Comparison of ENCODE assay signal across 20 cellular contexts in genomic region chr21:34180406-34180805, GRCh38.
A peak's percentile ranks its signal among the peaks of the same experiment; 100 is the strongest.
DNase-seq lines count a peak whose midpoint lies in the region; ATAC-seq, FAIRE-seq and TF ChIP-seq lines count a peak whose summit lies in the region.
"Had no signal": no experiment of that assay in that cellular context is flagged by ENCODE, and none has a peak within 500 bp of the region (broad histone marks: within the 10 kb centered on the region; RNA-seq: fewer than 3 reads in every experiment).

No MANE protein-coding gene starts in this region.

- DNase-seq in K562 (ENCODE audit: extremely low read depth in 1 of 4, low spot score in 3 of 4) (no peak), left ventricle myocardium inferior (no peak), neural crest cell (ENCODE audit: low read depth, low spot score) (no peak), tibial nerve (ENCODE audit: low spot score in 2 of 2) (no peak), NCI-H2029 treated with DMSO at 0.1 percent for 48 hours (lab: John Stamatoyannopoulos, UW) (no peak), NCI-H1105 treated with DMSO at 0.1 percent for 48 hours (lab: John Stamatoyannopoulos, UW) (no peak), sigmoid colon (no peak)
- DNase-seq: BE2C; GDM1; NCI-H1417 treated with DMSO at 0.1 percent for 48 hours; NCI-H2171; pancreas; small intestine; stimulated activated CD4-positive, alpha-beta T cell treated with anti-CD3 and anti-CD28 coated beads, Interleukin-4, amount 100 ng/mL, for 4 hours had no signal

- H3K9me3 Mint-ChIP-seq in neural crest cell, result peaks cover 3% of the 10 kb centered on the region

- FAIRE-seq in K562 (lab: Jason Lieb, UNC), result no peak
- FAIRE-seq: pancreas, small intestine had no signal

- intact Hi-C loops in K562 (cut with micrococcal nuclease) (no loop called here), left ventricle myocardium inferior (cut with micrococcal nuclease) (no loop called here), sigmoid colon (cut with DNase I) (no loop called here)

- H3K27ac Mint-ChIP-seq in neural crest cell (ENCODE audit: unreplicated experiment), result peak overlapping the region; percentile 52
- H3K27ac Mint-ChIP-seq: activated naive CD8-positive, alpha-beta T cell; activated T-helper 1 cell treated with anti-CD3 and anti-CD28 coated beads, Interleukin-12 subunit alpha, Interleukin-12 subunit beta, Interleukin-2, Interleukin-4 antibody, amounts not matched to agents 30 ng/mL and 10 ng/mL and 1 ng/mL, durations not matched to agents 14 hours and 24 hours and 36 hours had no signal

- H2AFZ ChIP-seq in K562 (ENCODE audit: low read depth, low read length), result no peak overlapping the region
- H2AFZ ChIP-seq: hepatocyte had no signal

- no peak for TF ChIP-seq EP300 in K562 (IDR thresholded peaks at IDR 0.05; ENCODE audit: low read length)
- no peak for TF ChIP-seq EP300 in tibial nerve (IDR thresholded peaks at IDR 0.05)
- no peak for TF ChIP-seq EP300 in sigmoid colon (IDR thresholded peaks at IDR 0.05)

- H3K4me2 ChIP-seq in K562 (ENCODE audit: insufficient read depth, low read length), result no peak overlapping the region
- H3K4me2 ChIP-seq: hepatocyte had no signal

- TF ChIP-seq POLR2A in K562 (conservative IDR thresholded peaks at IDR 0.05) (no peak), tibial nerve (IDR thresholded peaks at IDR 0.05) (no peak), sigmoid colon (IDR thresholded peaks at IDR 0.05) (no peak)

- no peak for TF ChIP-seq RAD21 in K562 (CRISPR knock-in tag; conservative IDR thresholded peaks at IDR 0.05 in 1 of 2, IDR thresholded peaks at IDR 0.05 in 1 of 2)

- no peak overlapping the region for H3K9ac ChIP-seq in K562 (ENCODE audit: insufficient read depth in 1 of 2, low read depth in 2 of 2, low read length in 2 of 2)

- no peak overlapping the region for H3K27ac ChIP-seq in K562 (ENCODE audit: extremely low read depth, low read depth, low read length)
- peak overlapping the region; percentile 66 for H3K27ac ChIP-seq in left ventricle myocardium inferior (replicated peaks)
- H3K27ac ChIP-seq in tibial nerve, result peak overlapping the region; percentile 23 to 87 (median 62)
- H3K27ac ChIP-seq in sigmoid colon, result peak overlapping the region in 2 of 4 donors; percentile 22 to 32
- H3K27ac ChIP-seq: hepatocyte, pancreas, SJCRH30 had no signal

- TF ChIP-seq CTCF in K562 (IDR thresholded peaks at IDR 0.05 in 2 of 3, conservative IDR thresholded peaks at IDR 0.05 in 1 of 3; ENCODE audit: insufficient read depth in 2 of 3, low read depth in 1 of 3, low read length in 3 of 3), result no peak
- TF ChIP-seq CTCF in left ventricle myocardium inferior (IDR thresholded peaks at IDR 0.05; ENCODE audit: borderline replicate concordance), result no peak
- no peak for TF ChIP-seq CTCF in neural crest cell (conservative IDR thresholded peaks at IDR 0.05)
- TF ChIP-seq CTCF in tibial nerve (IDR thresholded peaks at IDR 0.05), result no peak
- no peak for TF ChIP-seq CTCF in sigmoid colon (IDR thresholded peaks at IDR 0.05)

- in situ Hi-C loops in K562 (cut with MboI), result no loop called here

- no peak overlapping the region for H3K4me3 ChIP-seq in K562
- H3K4me3 ChIP-seq in left ventricle myocardium inferior, result peak overlapping the region; percentile 34
- peak overlapping the region in 3 of 4 donors; percentile 15 to 28 (median 20) for H3K4me3 ChIP-seq in tibial nerve
- H3K4me3 ChIP-seq in sigmoid colon, result no peak overlapping the region
- H3K4me3 ChIP-seq: hepatocyte had no signal

- H3K79me2 ChIP-seq in K562 (ENCODE audit: control insufficient read depth, insufficient read depth, low read length), result no peaks in the 10 kb centered on the region
- H3K79me2 ChIP-seq: hepatocyte had no signal

- no peaks in the 10 kb centered on the region for H4K20me1 ChIP-seq in K562 (replicated peaks; ENCODE audit: control insufficient read depth, insufficient read depth, low read length)

- no peaks in the 10 kb centered on the region; a peak in 2 of 5 replicates for H3K4me1 ChIP-seq in K562 (replicated peaks in 1 of 2; ENCODE audit: control insufficient read depth in 2 of 2, insufficient read depth in 2 of 2, low read length in 2 of 2)
- H3K4me1 ChIP-seq in left ventricle myocardium inferior, result peaks cover 6% of the 10 kb centered on the region
- peaks cover 0 to 45% (median 9%) of the 10 kb centered on the region in 4 donors for H3K4me1 ChIP-seq in tibial nerve
- H3K4me1 ChIP-seq in sigmoid colon, result peaks cover 0 to 25% (median 12%) of the 10 kb centered on the region in 4 donors
- H3K4me1 ChIP-seq: breast epithelium, pancreas, SJCRH30 had no signal

- H3K36me3 ChIP-seq in K562 (ENCODE audit: control insufficient read depth, insufficient read depth, low read length) (no peaks in the 10 kb centered on the region), left ventricle myocardium inferior (no peaks in the 10 kb centered on the region), tibial nerve (no peaks in the 10 kb centered on the region), sigmoid colon (no peaks in the 10 kb centered on the region)
- H3K36me3 ChIP-seq: BE2C, breast epithelium, pancreas, SJCRH30 had no signal

- no peaks in the 10 kb centered on the region for H3K9me1 ChIP-seq in K562 (ENCODE audit: control insufficient read depth, insufficient read depth, low read length)

- 1% methylated on average over 4 of the region's 4 CpGs for WGBS in K562 (ENCODE audit: insufficient coverage, low coverage, missing lambda C conversion rate)
- 18 to 20% methylated on average over 4 of the region's 4 CpGs for WGBS in tibial nerve, 2 donors
- WGBS in sigmoid colon, 2 donors, result 78 to 85% methylated on average over 4 of the region's 4 CpGs

- no TSS peak for BruUV-seq in K562 (replicated peaks; lab: Mats Ljungman, UMichigan)

- no peaks in the 10 kb centered on the region for H3K27me3 Mint-ChIP-seq in neural crest cell (ENCODE audit: low read depth)
- H3K27me3 Mint-ChIP-seq: activated naive CD8-positive, alpha-beta T cell had no signal

- CTCF ChIA-PET in K562 (lab: Yijun Ruan, JAX; ENCODE audit: low intra/inter-chr PET ratio), result interaction anchor here (0.5 kb wide), 1 partner anchor 21 kb away, joined by 3 read pairs; no protein-coding TSS in a partner anchor

- H3K4me1 Mint-ChIP-seq in neural crest cell, result peaks cover 57% of the 10 kb centered on the region

- H3K27me3 ChIP-seq in K562 (ENCODE audit: control insufficient read depth in 2 of 2, insufficient read depth in 2 of 2, low read length in 2 of 2) (peaks cover 2 to 4% of the 10 kb centered on the region in 2 experiments; a peak in 2 of 5 replicates), left ventricle myocardium inferior (ENCODE audit: low read depth) (no peaks in the 10 kb centered on the region), tibial nerve (no peaks in the 10 kb centered on the region), sigmoid colon (no peaks in the 10 kb centered on the region)
- H3K27me3 ChIP-seq: BE2C, breast epithelium, hepatocyte, pancreas had no signal

- H3K9me3 ChIP-seq in K562 (replicated peaks; ENCODE audit: control insufficient read depth, insufficient read depth, low read depth, low read length), result no peaks in the 10 kb centered on the region
- H3K9me3 ChIP-seq in left ventricle myocardium inferior (replicated peaks), result no peaks in the 10 kb centered on the region
- H3K9me3 ChIP-seq in tibial nerve, result no peaks in the 10 kb centered on the region
- no peaks in the 10 kb centered on the region for H3K9me3 ChIP-seq in sigmoid colon
- H3K9me3 ChIP-seq: BE2C, breast epithelium, pancreas, SJCRH30 had no signal

- peak overlapping the region; percentile 71 for H3K4me3 Mint-ChIP-seq in neural crest cell
- H3K4me3 Mint-ChIP-seq: activated naive CD8-positive, alpha-beta T cell; activated T-helper 1 cell treated with anti-CD3 and anti-CD28 coated beads, Interleukin-12 subunit alpha, Interleukin-12 subunit beta, Interleukin-2, Interleukin-4 antibody, amounts not matched to agents 30 ng/mL and 10 ng/mL and 1 ng/mL, durations not matched to agents 14 hours and 24 hours and 36 hours had no signal

- POLR2A ChIA-PET in K562 (lab: Yijun Ruan, JAX), result interaction anchor here (0.6 to 1.0 kb wide), 2 partner anchors 21 to 37 kb away, joined by 3 to 4 read pairs; no protein-coding TSS in a partner anchor

- ATAC-seq in K562 (no peak), GM21367 (IDR thresholded peaks at IDR 0.05; ENCODE audit: unreplicated experiment) (no peak)

- peaks cover 9% of the 10 kb centered on the region for H3K36me3 Mint-ChIP-seq in neural crest cell (ENCODE audit: low read depth)

TF ChIP-seq in K562, 482 proteins besides CTCF, POLR2A, EP300 and RAD21:
- no peak for TF ChIP-seq MED1 (CRISPR knock-in tag; IDR thresholded peaks at IDR 0.05; ENCODE audit: borderline replicate concordance)
- TF ChIP-seq ZNF316 (IDR thresholded peaks at IDR 0.05), result 0 out of 2 replicates have a peak, but pooled peaks have one; percentile 19
- no peak for TF ChIP-seq ESRRA (IDR thresholded peaks at IDR 0.05; ENCODE audit: borderline replicate concordance, low read depth)
- TF ChIP-seq IFI16 (CRISPR knock-in tag; IDR thresholded peaks at IDR 0.05), result no peak
- TF ChIP-seq TCF15 (CRISPR knock-in tag; IDR thresholded peaks at IDR 0.05), result no peak
TF ChIP-seq in K562: peak in this region for 1.

Comparison
In these comparisons a context has a peak if more than half of its experiments do, and no peak if none do; other contexts are left out.
1. H3K4me3 ChIP-seq: peak in left ventricle myocardium inferior (single experiment) and tibial nerve (3 of 4); none in K562 (single experiment) and sigmoid colon (0 of 4).